In genomic region chr14:58191763-58192596, GRCh38 we compare ENCODE assay signal across 16 cellular contexts.
"Had no signal": no experiment of that assay in that cellular context is flagged by ENCODE, and none has a peak within 500 bp of the region (broad histone marks: within the 10 kb centered on the region; RNA-seq: fewer than 3 reads in every experiment).

No MANE protein-coding gene starts in this region.

- H3K36me3 ChIP-seq: brain microvascular endothelial cell, neutrophil, tibial artery, uterus had no signal

- DNase-seq: activated CD4-positive, alpha-beta T cell treated with anti-CD3 and anti-CD28 coated beads, Interleukin-2, amount 10 ng/mL, durations not matched to agents 24 days and 14 days; activated CD4-positive, CD25-positive, alpha-beta regulatory T cell; activated CD8-positive, alpha-beta memory T cell treated with anti-CD3 and anti-CD28 coated beads, Interleukin-2, amount 50 U/mL, for 48 hours; activated naive CD8-positive, alpha-beta T cell treated with anti-CD3 and anti-CD28 coated beads for 36 hours; activated T-cell treated with anti-CD3 and anti-CD28 coated beads, Interleukin-2, amount 50 U/mL, for 72 hours; brain microvascular endothelial cell; effector memory CD8-positive, alpha-beta T cell; head of caudate nucleus; midbrain; stimulated activated CD4-positive, alpha-beta T cell treated with anti-CD3 and anti-CD28 coated beads, Interleukin-2, amount 100 ng/mL, for 48 hours; T-helper 2 cell; tibial artery; uterus had no signal

- H3K9me3 ChIP-seq: neutrophil, tibial artery, uterus had no signal

- H3K4me3 ChIP-seq: tibial artery, uterus had no signal

- H3K27me3 ChIP-seq: brain microvascular endothelial cell, tibial artery, uterus had no signal

- H3K27ac ChIP-seq: brain microvascular endothelial cell, epithelial cell of prostate, neutrophil, tibial artery, uterus had no signal

- FAIRE-seq: frontal cortex had no signal

- H3K4me1 ChIP-seq: uterus had no signal
